In genomic region chr5:148786456-148786855, GRCh38 we compare ENCODE assay signal across 19 cellular contexts.
"Had no signal": no experiment of that assay in that cellular context is flagged by ENCODE, and none has a peak within 500 bp of the region (broad histone marks: within the 10 kb centered on the region; RNA-seq: fewer than 3 reads in every experiment).

No MANE protein-coding gene starts in this region.

- H3K4me3 ChIP-seq: heart right ventricle, skin epidermis, testis, tibial nerve, upper lobe of right lung, vagina had no signal

- H3K4me1 ChIP-seq: testis, tibial nerve, upper lobe of right lung, vagina had no signal

- DNase-seq: dermis blood vessel endothelial cell; foreskin melanocyte; heart right ventricle; hypothalamus; kidney glomerular epithelial cell; natural killer cell; posterior cingulate gyrus; stimulated activated CD4-positive, alpha-beta T cell treated with anti-CD3 and anti-CD28 coated beads, Interleukin-2, amount 100 ng/mL, for 24 hours; stimulated activated CD4-positive, alpha-beta T cell treated with anti-CD3 and anti-CD28 coated beads, Interleukin-4, amount 100 ng/mL, for 4 hours; stimulated activated naive B cell treated with anti-CD40 and anti-IgM and Interleukin-4, amounts not matched to agents 10 μg/mL and 1 μg/mL and 100 μg/mL, for 72 hours; stimulated activated naive CD8-positive, alpha-beta T cell treated with anti-CD3 and anti-CD28 coated beads, Interleukin-15, amount 100 ng/mL, for 72 hours; testis; upper lobe of right lung had no signal

- ATAC-seq: heart right ventricle; natural killer cell; sciatic nerve; stimulated activated naive B cell treated with anti-CD40 and anti-IgM and Interleukin-4, amounts not matched to agents 10 μg/mL and 1 μg/mL and 100 μg/mL, for 72 hours; stimulated activated naive CD8-positive, alpha-beta T cell treated with anti-CD3 and anti-CD28 coated beads, Interleukin-15, amount 100 ng/mL, for 72 hours; upper lobe of right lung had no signal

- H3K4me1 Mint-ChIP-seq: neural crest cell had no signal

- H3K36me3 Mint-ChIP-seq: mesothelial cell of epicardium; natural killer cell; stimulated activated naive B cell treated with anti-CD40 and anti-IgM and Interleukin-4, amounts not matched to agents 10 μg/mL and 1 μg/mL and 100 μg/mL, for 72 hours had no signal

- H3K36me3 ChIP-seq: heart right ventricle, tibial nerve, upper lobe of right lung, vagina had no signal

- H3K27ac ChIP-seq: heart right ventricle, skin epidermis, testis, tibial nerve, upper lobe of right lung, vagina had no signal

- H3K4me3 Mint-ChIP-seq: mesothelial cell of epicardium; natural killer cell; neural crest cell; stimulated activated naive B cell treated with anti-CD40 and anti-IgM and Interleukin-4, amounts not matched to agents 10 μg/mL and 1 μg/mL and 100 μg/mL, for 72 hours; stimulated activated naive CD8-positive, alpha-beta T cell treated with anti-CD3 and anti-CD28 coated beads, Interleukin-15, amount 100 ng/mL, for 72 hours had no signal

- H3K9me3 ChIP-seq: heart right ventricle, testis, tibial nerve, upper lobe of right lung, vagina had no signal

- H3K27me3 ChIP-seq: testis, tibial nerve, upper lobe of right lung, vagina had no signal

- H3K27ac Mint-ChIP-seq: mesothelial cell of epicardium; natural killer cell; stimulated activated naive B cell treated with anti-CD40 and anti-IgM and Interleukin-4, amounts not matched to agents 10 μg/mL and 1 μg/mL and 100 μg/mL, for 72 hours; stimulated activated naive CD8-positive, alpha-beta T cell treated with anti-CD3 and anti-CD28 coated beads, Interleukin-15, amount 100 ng/mL, for 72 hours had no signal
